Comparison of ENCODE assay signal across 1 cellular context in the genomic region with DNA sequence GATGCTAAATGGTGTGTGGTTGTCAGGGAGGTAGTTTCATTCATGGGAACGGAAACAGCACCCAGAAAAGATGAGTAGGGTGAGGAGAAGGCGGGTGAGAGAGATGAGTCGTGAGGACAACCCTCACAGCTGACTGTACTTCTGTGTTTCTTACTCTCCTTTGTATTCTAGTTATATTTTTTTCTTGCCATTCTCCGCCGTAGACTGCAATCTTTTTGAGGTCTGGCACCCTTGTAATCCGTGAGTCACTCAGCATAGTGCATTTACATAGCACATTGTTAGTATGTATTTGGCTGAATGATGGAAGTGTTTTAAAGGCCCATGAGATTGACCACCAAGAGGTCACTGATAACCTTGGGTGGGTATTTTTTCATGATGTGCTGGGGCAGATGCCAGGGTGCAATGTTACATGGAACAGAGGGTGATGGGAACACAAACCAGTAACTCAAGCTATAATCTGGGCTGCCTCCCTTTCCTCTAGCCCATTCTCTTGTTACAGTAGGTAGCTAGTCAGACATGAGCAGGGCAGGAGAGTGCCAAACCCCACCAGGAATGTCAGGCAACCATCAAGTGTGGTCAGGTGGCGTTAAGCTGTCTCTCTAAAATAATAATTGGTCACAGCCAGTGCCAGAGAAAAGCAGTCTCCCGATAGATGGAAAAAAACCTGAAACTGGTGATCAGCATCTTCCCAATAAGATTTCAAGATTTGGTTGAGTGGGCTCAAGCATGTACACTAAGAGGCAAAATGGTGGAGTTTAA.
TF ChIP-seq lines count a peak whose summit lies in the region.

No MANE protein-coding gene starts in this region.

TF ChIP-seq in IMR-90, 13 proteins besides CTCF, POLR2A, EP300 and RAD21 (continued from another document):
- TF ChIP-seq MXI1 (IDR thresholded peaks at IDR 0.05; ENCODE audit: borderline replicate concordance, low read depth, low read length) (no peak), SMC3 (IDR thresholded peaks at IDR 0.05; ENCODE audit: low read depth, low read length) (no peak)
TF ChIP-seq in IMR-90: peak in this region for 0.
